In genomic region chr11:12598330-12599256, GRCh38 we compare ENCODE assay signal across 12 cellular contexts.
DNase-seq lines count a peak whose midpoint lies in the region; ATAC-seq and TF ChIP-seq lines count a peak whose summit lies in the region.
"Had no signal": no experiment of that assay in that cellular context is flagged by ENCODE, and none has a peak within 500 bp of the region (broad histone marks: within the 10 kb centered on the region; RNA-seq: fewer than 3 reads in every experiment).

No MANE protein-coding gene starts in this region.

- ATAC-seq in left lung, result no peak

- peaks cover 19% of the 10 kb centered on the region for H3K4me1 Mint-ChIP-seq in endothelial cell (ENCODE audit: unreplicated experiment)

- H3K4me1 ChIP-seq in left lung, result peaks cover 5% of the 10 kb centered on the region in 2 donors
- H3K4me1 ChIP-seq: pancreas had no signal

- H3K27me3 ChIP-seq in left lung, result no peaks in the 10 kb centered on the region
- H3K27me3 ChIP-seq: pancreas had no signal

- peaks cover 0 to 3% of the 10 kb centered on the region in 2 donors for H3K9me3 ChIP-seq in left lung
- H3K9me3 ChIP-seq: pancreas had no signal

- peak overlapping the region in 1 of 2 donors; percentile 45 for H3K27ac ChIP-seq in left lung
- H3K27ac ChIP-seq: pancreas had no signal

- no peaks in the 10 kb centered on the region for H3K36me3 ChIP-seq in left lung
- H3K36me3 ChIP-seq: pancreas had no signal

- no peaks in the 10 kb centered on the region for H3K36me3 Mint-ChIP-seq in endothelial cell (ENCODE audit: low read depth, unreplicated experiment)

- intact Hi-C loops in left lung (cut with DNase I), result no loop called here

- H3K27me3 Mint-ChIP-seq in endothelial cell (ENCODE audit: unreplicated experiment), result no peaks in the 10 kb centered on the region

- H3K4me3 Mint-ChIP-seq in endothelial cell (ENCODE audit: unreplicated experiment), result no peak overlapping the region
- H3K4me3 Mint-ChIP-seq: stimulated activated naive CD8-positive, alpha-beta T cell treated with anti-CD3 and anti-CD28 coated beads, Interleukin-15, amount 100 ng/mL, for 72 hours had no signal

- no peaks in the 10 kb centered on the region for H3K9me3 Mint-ChIP-seq in endothelial cell (ENCODE audit: unreplicated experiment)
- H3K9me3 Mint-ChIP-seq: stimulated activated naive CD8-positive, alpha-beta T cell treated with anti-CD3 and anti-CD28 coated beads, Interleukin-15, amount 100 ng/mL, for 72 hours had no signal

- no peak overlapping the region for H3K4me3 ChIP-seq in left lung
- H3K4me3 ChIP-seq: pancreas had no signal

- H3K27ac Mint-ChIP-seq in endothelial cell (ENCODE audit: unreplicated experiment), result peak overlapping the region; percentile 70
- H3K27ac Mint-ChIP-seq: stimulated activated naive CD8-positive, alpha-beta T cell treated with anti-CD3 and anti-CD28 coated beads, Interleukin-15, amount 100 ng/mL, for 72 hours had no signal

- DNase-seq in NCI-H2196 (lab: John Stamatoyannopoulos, UW; ENCODE audit: unreplicated experiment), result peak; percentile 20
- no peak for DNase-seq in NCI-H2196 treated with DMSO at 0.1 percent for 48 hours (lab: John Stamatoyannopoulos, UW; ENCODE audit: unreplicated experiment)
- peak; percentile 14 for DNase-seq in OCI-M1 (lab: John Stamatoyannopoulos, UW)
- DNase-seq in endothelial cell (ENCODE audit: low spot score), result no peak
- peak; percentile 49 for DNase-seq in renal cortical epithelial cell (ENCODE audit: low read depth)
- no peak for DNase-seq in NCI-H1930 (lab: John Stamatoyannopoulos, UW)
- DNase-seq in left lung, result no peak
- DNase-seq in NCI-H2107 treated with DMSO at 0.1 percent for 48 hours (lab: John Stamatoyannopoulos, UW; ENCODE audit: unreplicated experiment), result no peak
- DNase-seq: cortex of kidney, NCI-H2171 treated with DMSO at 0.1 percent for 48 hours had no signal

- TF ChIP-seq CTCF in endothelial cell (IDR thresholded peaks at IDR 0.05; ENCODE audit: unreplicated experiment), result no peak
- TF ChIP-seq CTCF in left lung (IDR thresholded peaks at IDR 0.05), result no peak

Comparison
In these comparisons a context has a peak if more than half of its experiments do, and no peak if none do; other contexts are left out.
1. DNase-seq: peak in NCI-H2196 (single experiment), OCI-M1 (single experiment) and renal cortical epithelial cell (single experiment); none in NCI-H2196 treated with DMSO at 0.1 percent for 48 hours (single experiment), endothelial cell (single experiment), NCI-H1930 (0 of 2), left lung (0 of 2) and NCI-H2107 treated with DMSO at 0.1 percent for 48 hours (single experiment).